In genomic region chr15:41559239-41559488, GRCh38 we compare ENCODE assay signal across 1 cellular context.
TF ChIP-seq lines count a peak whose summit lies in the region.

No MANE protein-coding gene starts in this region.

TF ChIP-seq in SK-N-SH, 30 proteins besides CTCF, POLR2A, EP300 and RAD21 (continued from another document):
- TF ChIP-seq CHD2 (IDR thresholded peaks at IDR 0.05; ENCODE audit: low read length, partially characterized antibody) (no peak), MXI1 (IDR thresholded peaks at IDR 0.05; ENCODE audit: low read depth, low read length) (no peak), SIN3A (IDR thresholded peaks at IDR 0.05; ENCODE audit: borderline replicate concordance, low read depth, low read length) (no peak), NFIC (IDR thresholded peaks at IDR 0.05; ENCODE audit: borderline replicate concordance) (no peak), FOXJ3 (CRISPR knock-in tag; IDR thresholded peaks at IDR 0.05) (no peak), PBX3 (IDR thresholded peaks at IDR 0.05) (no peak), NRF1 (IDR thresholded peaks at IDR 0.05; ENCODE audit: low read depth, low read length) (no peak), TEAD4 (IDR thresholded peaks at IDR 0.05; ENCODE audit: borderline replicate concordance, insufficient read depth) (no peak), ELF1 (IDR thresholded peaks at IDR 0.05) (no peak)
